2 cellular contexts compared by ENCODE assay signal in the genomic region with DNA sequence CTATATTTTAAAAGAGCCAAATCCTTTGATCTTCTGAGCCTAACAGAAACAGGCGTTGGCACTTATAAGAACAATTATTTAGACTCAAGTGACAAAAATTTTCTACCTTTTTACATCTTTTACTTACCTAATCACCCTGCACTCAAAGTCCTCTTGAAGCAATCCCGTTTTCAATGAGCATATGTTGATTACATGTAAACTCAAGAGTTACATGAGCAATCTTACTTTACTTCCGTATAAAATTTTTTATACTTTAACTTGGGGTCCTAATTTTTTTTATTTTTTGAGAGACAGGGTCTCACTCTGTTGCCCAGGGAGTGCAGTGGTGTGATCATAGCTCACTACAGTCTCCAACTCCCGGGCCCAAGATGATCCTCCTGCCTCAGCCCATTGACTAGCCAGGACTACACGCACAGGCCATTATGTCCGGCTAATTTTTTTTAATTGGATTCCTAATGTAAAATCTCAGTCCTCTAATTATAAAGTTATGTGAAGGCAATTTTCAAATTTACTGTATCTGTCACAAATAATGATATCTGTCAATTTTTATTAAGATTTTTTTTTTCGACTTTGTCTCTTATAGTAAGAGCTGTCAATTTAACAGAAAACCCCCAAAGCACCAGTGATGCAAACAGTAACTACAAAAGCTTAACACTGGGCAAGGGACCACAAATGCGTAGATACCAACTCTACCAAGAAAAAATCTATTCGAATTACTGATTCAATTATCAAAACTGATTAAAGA.
TF ChIP-seq lines count a peak whose summit lies in the region.

No MANE protein-coding gene starts in this region.

TF ChIP-seq in A549, 52 proteins besides CTCF, POLR2A, EP300 and RAD21:
- TF ChIP-seq, protein P1, sequence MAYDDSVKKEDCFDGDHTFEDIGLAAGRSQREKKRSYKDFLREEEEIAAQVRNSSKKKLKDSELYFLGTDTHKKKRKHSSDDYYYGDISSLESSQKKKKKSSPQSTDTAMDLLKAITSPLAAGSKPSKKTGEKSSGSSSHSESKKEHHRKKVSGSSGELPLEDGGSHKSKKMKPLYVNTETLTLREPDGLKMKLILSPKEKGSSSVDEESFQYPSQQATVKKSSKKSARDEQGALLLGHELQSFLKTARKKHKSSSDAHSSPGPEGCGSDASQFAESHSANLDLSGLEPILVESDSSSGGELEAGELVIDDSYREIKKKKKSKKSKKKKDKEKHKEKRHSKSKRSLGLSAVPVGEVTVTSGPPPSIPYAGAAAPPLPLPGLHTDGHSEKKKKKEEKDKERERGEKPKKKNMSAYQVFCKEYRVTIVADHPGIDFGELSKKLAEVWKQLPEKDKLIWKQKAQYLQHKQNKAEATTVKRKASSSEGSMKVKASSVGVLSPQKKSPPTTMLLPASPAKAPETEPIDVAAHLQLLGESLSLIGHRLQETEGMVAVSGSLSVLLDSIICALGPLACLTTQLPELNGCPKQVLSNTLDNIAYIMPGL (CRISPR knock-in tag; IDR thresholded peaks at IDR 0.05; ENCODE audit: borderline replicate concordance), result no peak
- no peak for TF ChIP-seq ESRRA (IDR thresholded peaks at IDR 0.05; ENCODE audit: borderline replicate concordance, low read length)
- peak in 1 of 2 experiments; percentile 39; a peak in 1 of 5 replicates for TF ChIP-seq JUN (IDR thresholded peaks at IDR 0.05)
- TF ChIP-seq, protein P2, sequence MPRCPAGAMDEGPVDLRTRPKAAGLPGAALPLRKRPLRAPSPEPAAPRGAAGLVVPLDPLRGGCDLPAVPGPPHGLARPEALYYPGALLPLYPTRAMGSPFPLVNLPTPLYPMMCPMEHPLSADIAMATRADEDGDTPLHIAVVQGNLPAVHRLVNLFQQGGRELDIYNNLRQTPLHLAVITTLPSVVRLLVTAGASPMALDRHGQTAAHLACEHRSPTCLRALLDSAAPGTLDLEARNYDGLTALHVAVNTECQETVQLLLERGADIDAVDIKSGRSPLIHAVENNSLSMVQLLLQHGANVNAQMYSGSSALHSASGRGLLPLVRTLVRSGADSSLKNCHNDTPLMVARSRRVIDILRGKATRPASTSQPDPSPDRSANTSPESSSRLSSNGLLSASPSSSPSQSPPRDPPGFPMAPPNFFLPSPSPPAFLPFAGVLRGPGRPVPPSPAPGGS (IDR thresholded peaks at IDR 0.05), result no peak
- 0 out of 2 replicates have a peak, but pooled peaks have one; percentile 52 for TF ChIP-seq RARB (CRISPR knock-in tag; IDR thresholded peaks at IDR 0.05)
- TF ChIP-seq JUNB (IDR thresholded peaks at IDR 0.05), result no peak
- TF ChIP-seq HOXA7 (CRISPR knock-in tag; IDR thresholded peaks at IDR 0.05), result peak; percentile 49

TF ChIP-seq in IMR-90, 13 proteins besides CTCF, POLR2A, EP300 and RAD21:
- TF ChIP-seq MAZ (IDR thresholded peaks at IDR 0.05; ENCODE audit: borderline replicate concordance, low read depth, low read length) (no peak), SMC3 (IDR thresholded peaks at IDR 0.05; ENCODE audit: low read depth, low read length) (peak; percentile 10; the same call in 1 of the 2 replicates)
